16 cellular contexts compared by ENCODE assay signal in genomic region chr9:93267681-93268505, GRCh38.
A peak's percentile ranks its signal among the peaks of the same experiment; 100 is the strongest.
DNase-seq lines count a peak whose midpoint lies in the region; ATAC-seq, FAIRE-seq and TF ChIP-seq lines count a peak whose summit lies in the region.
"Had no signal": no experiment of that assay in that cellular context is flagged by ENCODE, and none has a peak within 500 bp of the region (broad histone marks: within the 10 kb centered on the region; RNA-seq: fewer than 3 reads in every experiment).

No MANE protein-coding gene starts in this region.

- peaks cover 9% of the 10 kb centered on the region for H3K27me3 Mint-ChIP-seq in activated CD4-positive, alpha-beta T cell treated with anti-CD3 and anti-CD28 coated beads, Interleukin-2, amount 10 ng/mL, durations not matched to agents 7 days and 5 days
- no peaks in the 10 kb centered on the region for H3K27me3 Mint-ChIP-seq in stimulated activated naive CD8-positive, alpha-beta T cell treated with anti-CD3 and anti-CD28 coated beads, Interleukin-15, Interleukin-2, amounts not matched to agents 100 ng/mL and 50 ng/mL, for 24 hours

- POLR2A ChIA-PET in activated CD4-positive, alpha-beta T cell treated with anti-CD3 and anti-CD28 coated beads, Interleukin-2, amount 10 ng/mL, durations not matched to agents 7 days and 5 days (lab: Charles Lee), result no interaction called here
- POLR2A ChIA-PET in HepG2 (lab: Yijun Ruan, JAX), result no interaction called here

- H3K36me3 ChIP-seq in OCI-LY3 (replicated peaks; ENCODE audit: low read depth, low read length), result no peaks in the 10 kb centered on the region
- H3K36me3 ChIP-seq in HepG2 (replicated peaks in 1 of 2; ENCODE audit: control insufficient read depth in 1 of 2, insufficient read depth in 2 of 2, low read length in 2 of 2), result peaks cover 23 to 51% of the 10 kb centered on the region in 2 experiments; a peak in 4 of 5 replicates
- H3K36me3 ChIP-seq: neutrophil had no signal

- H3K27ac ChIP-seq in OCI-LY3 (ENCODE audit: low read length) (no peak overlapping the region), HepG2 (ENCODE audit: extremely low read length, insufficient read depth, low read length) (no peak overlapping the region)
- H3K27ac ChIP-seq: GM23248, neutrophil had no signal

- FAIRE-seq in HepG2 (lab: Jason Lieb, UNC), result no peak
- FAIRE-seq: A204.1, endothelial cell of umbilical vein had no signal

- TF ChIP-seq CTCF in OCI-LY3 (IDR thresholded peaks at IDR 0.05; ENCODE audit: low read depth, low read length), result no peak
- no peak for TF ChIP-seq CTCF in HepG2 (CRISPR knock-in tag; IDR thresholded peaks at IDR 0.05)

- intact Hi-C loops in HepG2 (cut with micrococcal nuclease; ENCODE audit: unreplicated experiment), result no loop called here

- no peaks in the 10 kb centered on the region for H3K36me3 Mint-ChIP-seq in activated CD4-positive, alpha-beta T cell treated with anti-CD3 and anti-CD28 coated beads, Interleukin-2, amount 10 ng/mL, durations not matched to agents 7 days and 5 days (ENCODE audit: low read depth)
- no peaks in the 10 kb centered on the region for H3K36me3 Mint-ChIP-seq in stimulated activated naive CD8-positive, alpha-beta T cell treated with anti-CD3 and anti-CD28 coated beads, Interleukin-15, Interleukin-2, amounts not matched to agents 100 ng/mL and 50 ng/mL, for 24 hours (ENCODE audit: low read depth)
- H3K36me3 Mint-ChIP-seq: activated naive CD8-positive, alpha-beta T cell treated with anti-CD3 and anti-CD28 coated beads for 36 hours had no signal

- H3K4me1 ChIP-seq in OCI-LY3 (ENCODE audit: low read length) (peaks cover 38% of the 10 kb centered on the region), HepG2 (ENCODE audit: insufficient read depth, low read length) (no peaks in the 10 kb centered on the region)

- 98% methylated on average over 18 of the region's 28 CpGs for WGBS in HepG2 (ENCODE audit: low lambda C conversion rate)

- no peak for TF ChIP-seq POLR2A in HepG2 (IDR thresholded peaks at IDR 0.05; ENCODE audit: insufficient read depth in 1 of 2, low read depth in 2 of 2, low read length in 2 of 2)

- H3K9me3 ChIP-seq in OCI-LY3 (ENCODE audit: insufficient read depth, low read length), result peaks cover 8% of the 10 kb centered on the region
- H3K9me3 ChIP-seq in HepG2 (ENCODE audit: low read length), result no peaks in the 10 kb centered on the region
- H3K9me3 ChIP-seq: neutrophil had no signal

- in situ Hi-C loops in HepG2 (cut with HindIII; ENCODE audit: extremely low pct_ligation_motif_present, low pct_unique_long_range_greater_than_20kb), result no loop called here

- H2AFZ ChIP-seq in OCI-LY3 (ENCODE audit: low read depth, low read length) (no peak overlapping the region), HepG2 (ENCODE audit: low read length) (no peak overlapping the region)
- H2AFZ ChIP-seq: GM23248 had no signal

- H4K20me1 ChIP-seq in OCI-LY3 (ENCODE audit: insufficient read depth, low read length) (no peaks in the 10 kb centered on the region), HepG2 (ENCODE audit: insufficient read depth, low read length) (no peaks in the 10 kb centered on the region)

- BruUV-seq in HepG2 (replicated peaks; lab: Mats Ljungman, UMichigan), result no TSS peak

- H3K27me3 ChIP-seq in OCI-LY3 (ENCODE audit: low read depth, low read length) (peaks cover 41% of the 10 kb centered on the region), HepG2 (ENCODE audit: control insufficient read depth in 1 of 2, insufficient read depth in 2 of 2, low read length in 2 of 2) (no peaks in the 10 kb centered on the region)

- peaks cover 9% of the 10 kb centered on the region for H3K9me3 Mint-ChIP-seq in activated CD4-positive, alpha-beta T cell treated with anti-CD3 and anti-CD28 coated beads, Interleukin-2, amount 10 ng/mL, durations not matched to agents 7 days and 5 days
- H3K9me3 Mint-ChIP-seq in stimulated activated naive CD8-positive, alpha-beta T cell treated with anti-CD3 and anti-CD28 coated beads, Interleukin-15, Interleukin-2, amounts not matched to agents 100 ng/mL and 50 ng/mL, for 24 hours, result no peaks in the 10 kb centered on the region

- H3K4me2 ChIP-seq in OCI-LY3 (ENCODE audit: low read length) (peak overlapping the region; percentile 92), HepG2 (ENCODE audit: low read depth, low read length) (no peak overlapping the region)

- H3K9ac ChIP-seq in OCI-LY3 (ENCODE audit: low read length) (0 out of 2 replicates have a peak overlapping the region, but pooled peaks have one; percentile 1), HepG2 (ENCODE audit: insufficient read depth, low read depth, low read length) (no peak overlapping the region)
- H3K9ac ChIP-seq: GM23248 had no signal

- peak; percentile 7 for DNase-seq in activated CD4-positive, alpha-beta T cell treated with anti-CD3 and anti-CD28 coated beads for 1 hour
- DNase-seq in activated CD4-positive, alpha-beta T cell treated with anti-CD3 and anti-CD28 coated beads, Interleukin-2, amount 10 ng/mL, durations not matched to agents 7 days and 5 days, result no peak
- no peak for DNase-seq in HepG2 (ENCODE audit: low spot score)
- DNase-seq in germinal center (ENCODE audit: low spot score), result no peak
- no peak for DNase-seq in NOMO-1 treated with dmso at 0.1 percent for 144 hours (lab: John Stamatoyannopoulos, UW; ENCODE audit: unreplicated experiment)
- DNase-seq in T1000 (lab: John Stamatoyannopoulos, UW), result no peak
- DNase-seq: cerebellar nuclear complex, GM23248 had no signal

- H3K79me2 ChIP-seq in OCI-LY3 (ENCODE audit: low read length) (no peaks in the 10 kb centered on the region), HepG2 (ENCODE audit: insufficient read depth, low read length) (no peaks in the 10 kb centered on the region)

- peaks cover 13% of the 10 kb centered on the region for H3K4me1 Mint-ChIP-seq in activated CD4-positive, alpha-beta T cell treated with anti-CD3 and anti-CD28 coated beads, Interleukin-2, amount 10 ng/mL, durations not matched to agents 7 days and 5 days
- peaks cover 17% of the 10 kb centered on the region for H3K4me1 Mint-ChIP-seq in stimulated activated naive CD8-positive, alpha-beta T cell treated with anti-CD3 and anti-CD28 coated beads, Interleukin-15, Interleukin-2, amounts not matched to agents 100 ng/mL and 50 ng/mL, for 24 hours (ENCODE audit: low read depth)

- no peak overlapping the region for H3K4me3 Mint-ChIP-seq in activated CD4-positive, alpha-beta T cell treated with anti-CD3 and anti-CD28 coated beads, Interleukin-2, amount 10 ng/mL, durations not matched to agents 7 days and 5 days
- peak overlapping the region; percentile 60 for H3K4me3 Mint-ChIP-seq in stimulated activated naive CD8-positive, alpha-beta T cell treated with anti-CD3 and anti-CD28 coated beads, Interleukin-15, Interleukin-2, amounts not matched to agents 100 ng/mL and 50 ng/mL, for 24 hours

- peak overlapping the region; percentile 69 for H3K4me3 ChIP-seq in OCI-LY3 (ENCODE audit: low read length)
- no peak overlapping the region for H3K4me3 ChIP-seq in HepG2 (replicated peaks in 1 of 3; ENCODE audit: insufficient read depth in 1 of 3, low read depth in 2 of 3, low read length in 3 of 3)
- H3K4me3 ChIP-seq: GM23248 had no signal

- no peak for ATAC-seq in HepG2
- ATAC-seq: left ventricle myocardium superior, Panc1 had no signal

- no peak overlapping the region for H3K27ac Mint-ChIP-seq in activated CD4-positive, alpha-beta T cell treated with anti-CD3 and anti-CD28 coated beads, Interleukin-2, amount 10 ng/mL, durations not matched to agents 7 days and 5 days
- H3K27ac Mint-ChIP-seq in stimulated activated naive CD8-positive, alpha-beta T cell treated with anti-CD3 and anti-CD28 coated beads, Interleukin-15, Interleukin-2, amounts not matched to agents 100 ng/mL and 50 ng/mL, for 24 hours, result no peak overlapping the region
- H3K27ac Mint-ChIP-seq: activated naive CD8-positive, alpha-beta T cell treated with anti-CD3 and anti-CD28 coated beads for 36 hours had no signal

- CTCF ChIA-PET in activated CD4-positive, alpha-beta T cell treated with anti-CD3 and anti-CD28 coated beads, Interleukin-2, amount 10 ng/mL, durations not matched to agents 7 days and 5 days (lab: Charles Lee), result no interaction called here
- CTCF ChIA-PET in HepG2 (lab: Yijun Ruan, JAX; ENCODE audit: low intra/inter-chr PET ratio, low total read pairs), result no interaction called here

- TF ChIP-seq EP300 in HepG2 (IDR thresholded peaks at IDR 0.05; ENCODE audit: low read depth in 2 of 2, low read length in 2 of 2) (no peak), HepG2 (CRISPR knock-in tag; IDR thresholded peaks at IDR 0.05; ENCODE audit: borderline replicate concordance) (no peak)

- TF ChIP-seq RAD21 in HepG2 (CRISPR knock-in tag; IDR thresholded peaks at IDR 0.05), result no peak

TF ChIP-seq in HepG2, 621 proteins besides CTCF, POLR2A, EP300 and RAD21:
- TF ChIP-seq ZNF567 (CRISPR knock-in tag; IDR thresholded peaks at IDR 0.05; ENCODE audit: borderline replicate concordance), result no peak
- peak; percentile 31; the same call in 1 of the 2 replicates for TF ChIP-seq MAFF (IDR thresholded peaks at IDR 0.05; ENCODE audit: low read depth, low read length)
- TF ChIP-seq MAFK (conservative IDR thresholded peaks at IDR 0.05 in 1 of 2, IDR thresholded peaks at IDR 0.05 in 1 of 2; ENCODE audit: low read length in 2 of 2), result peak; percentile 45 to 54; a peak in 2 of 4 replicates
TF ChIP-seq in HepG2: peak in this region for 2.
